8 cellular contexts compared by ENCODE assay signal in the genomic region with DNA sequence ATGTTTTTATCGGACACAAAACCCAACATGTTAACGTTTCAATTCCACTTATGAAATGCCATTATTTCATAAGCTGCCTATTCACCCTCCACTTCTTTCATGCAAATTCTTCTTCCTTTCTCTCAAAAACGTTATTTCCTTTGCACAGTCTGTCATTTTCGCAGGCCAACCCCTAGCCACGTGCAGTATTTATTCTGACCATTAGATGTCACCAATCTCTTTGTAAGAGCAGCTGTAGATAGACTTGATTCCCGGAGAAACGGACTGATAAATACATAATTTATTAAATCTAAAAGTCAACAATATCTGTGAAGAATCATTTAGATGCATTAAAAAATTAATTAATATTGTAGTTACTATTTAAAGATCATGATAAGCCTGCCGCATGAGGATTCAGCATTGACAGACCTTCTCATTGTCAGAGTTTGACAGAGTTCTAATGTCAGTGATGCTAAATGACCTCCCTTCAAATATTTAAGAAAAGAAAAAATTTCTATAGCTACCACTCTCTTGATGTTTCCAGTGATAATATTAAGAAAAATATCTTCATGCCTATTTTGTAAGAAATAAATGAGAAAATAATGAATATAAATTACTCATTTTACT.
DNase-seq lines count a peak whose midpoint lies in the region; ATAC-seq and TF ChIP-seq lines count a peak whose summit lies in the region.

No MANE protein-coding gene starts in this region.

- H3K4me3 Mint-ChIP-seq in activated CD4-positive, alpha-beta T cell treated with anti-CD3 and anti-CD28 coated beads for 36 hours, result no peak overlapping the region

- intact Hi-C loops in activated CD4-positive, alpha-beta T cell treated with anti-CD3 and anti-CD28 coated beads for 36 hours (cut with DNase I, micrococcal nuclease), result no loop called here

- H3K36me3 ChIP-seq in KMS-11 (ENCODE audit: insufficient read depth), result no peaks in the 10 kb centered on the region

- peak; percentile 73 for TF ChIP-seq CTCF in KMS-11 (conservative IDR thresholded peaks at IDR 0.05; ENCODE audit: low read depth, low read length)

- H3K27me3 ChIP-seq in KMS-11 (ENCODE audit: insufficient read depth, low read depth), result no peaks in the 10 kb centered on the region

- no peak overlapping the region for H3K4me2 ChIP-seq in KMS-11

- H2AFZ ChIP-seq in KMS-11 (ENCODE audit: low read depth), result 0 out of 2 replicates have a peak overlapping the region, but pooled peaks have one; percentile 18

- no peaks in the 10 kb centered on the region for H3K4me1 ChIP-seq in KMS-11 (ENCODE audit: low read depth, poor library complexity, severe bottlenecking)

- H3K27ac Mint-ChIP-seq in activated CD4-positive, alpha-beta T cell treated with anti-CD3 and anti-CD28 coated beads for 36 hours, result no peak overlapping the region

- no peaks in the 10 kb centered on the region for H3K36me3 Mint-ChIP-seq in activated CD4-positive, alpha-beta T cell treated with anti-CD3 and anti-CD28 coated beads for 36 hours (ENCODE audit: low read depth)

- POLR2A ChIA-PET in activated CD4-positive, alpha-beta T cell treated with anti-CD3 and anti-CD28 coated beads for 36 hours (lab: Charles Lee), result no interaction called here

- DNase-seq in activated CD4-positive, alpha-beta T cell treated with anti-CD3 and anti-CD28 coated beads for 36 hours, result peak; percentile 6
- DNase-seq in activated CD4-positive, alpha-beta T cell treated with anti-CD3 and anti-CD28 coated beads, Interleukin-2, amount 50 U/mL, for 1 hour, result no peak
- DNase-seq in HCEC 1CT (peak; percentile 11), RKO (ENCODE audit: low spot score) (peak; percentile 77), pulmonary artery endothelial cell (ENCODE audit: low read depth, low spot score) (peak; percentile 0), NK-92 (lab: John Stamatoyannopoulos, UW; ENCODE audit: unreplicated experiment) (no peak)

- no peak overlapping the region for H3K9ac ChIP-seq in KMS-11

- H3K4me3 ChIP-seq in KMS-11 (IDR thresholded peaks at IDR 0.05; ENCODE audit: insufficient read depth, low read depth, low read length), result no peak overlapping the region

- no peak overlapping the region for H3K27ac ChIP-seq in KMS-11

- no peaks in the 10 kb centered on the region for H4K20me1 ChIP-seq in KMS-11 (ENCODE audit: insufficient read depth)

- no peaks in the 10 kb centered on the region for H3K27me3 Mint-ChIP-seq in activated CD4-positive, alpha-beta T cell treated with anti-CD3 and anti-CD28 coated beads for 36 hours

- peaks cover 1% of the 10 kb centered on the region for H3K9me3 Mint-ChIP-seq in activated CD4-positive, alpha-beta T cell treated with anti-CD3 and anti-CD28 coated beads for 36 hours (ENCODE audit: low read depth)

- no peaks in the 10 kb centered on the region for H3K4me1 Mint-ChIP-seq in activated CD4-positive, alpha-beta T cell treated with anti-CD3 and anti-CD28 coated beads for 36 hours

- no peaks in the 10 kb centered on the region for H3K79me2 ChIP-seq in KMS-11 (ENCODE audit: insufficient read depth, low read depth)

- ATAC-seq in activated CD4-positive, alpha-beta T cell treated with anti-CD3 and anti-CD28 coated beads for 36 hours, result no peak
- ATAC-seq in esophagus mucosa, result peak; percentile 54

- CTCF ChIA-PET in activated CD4-positive, alpha-beta T cell treated with anti-CD3 and anti-CD28 coated beads for 36 hours (lab: Charles Lee), result no interaction called here

Comparison
In these comparisons a context has a peak if more than half of its experiments do, and no peak if none do; other contexts are left out.
1. DNase-seq: peak in activated CD4-positive, alpha-beta T cell treated with anti-CD3 and anti-CD28 coated beads for 36 hours (single experiment), HCEC 1CT (single experiment), RKO (single experiment) and pulmonary artery endothelial cell (single experiment); none in activated CD4-positive, alpha-beta T cell treated with anti-CD3 and anti-CD28 coated beads, Interleukin-2, amount 50 U/mL, for 1 hour (single experiment) and NK-92 (single experiment).